In genomic region chr1:204990721-204991341, GRCh38 we compare ENCODE assay signal across 2 cellular contexts.
TF ChIP-seq lines count a peak whose summit lies in the region.

No MANE protein-coding gene starts in this region.

TF ChIP-seq in liver, 16 proteins besides CTCF, POLR2A, EP300 and RAD21:
- no peak for TF ChIP-seq NR2F2 (IDR thresholded peaks at IDR 0.05)
- TF ChIP-seq HNF4A (conservative IDR thresholded peaks at IDR 0.05), result peak; percentile 71 to 80
- TF ChIP-seq MAX (IDR thresholded peaks at IDR 0.05), result no peak
- TF ChIP-seq TAF1 (conservative IDR thresholded peaks at IDR 0.05), result no peak
- no peak for TF ChIP-seq JUND (IDR thresholded peaks at IDR 0.05)
- no peak for TF ChIP-seq REST (IDR thresholded peaks at IDR 0.05)
- no peak for TF ChIP-seq EGR1 (IDR thresholded peaks at IDR 0.05; ENCODE audit: low read depth in 2 of 2)
- TF ChIP-seq FOXA2 (IDR thresholded peaks at IDR 0.05), result no peak
- no peak for TF ChIP-seq GABPA (IDR thresholded peaks at IDR 0.05 in 1 of 2, conservative IDR thresholded peaks at IDR 0.05 in 1 of 2)
- TF ChIP-seq FOXA1 (IDR thresholded peaks at IDR 0.05), result no peak
- no peak for TF ChIP-seq ATF3 (IDR thresholded peaks at IDR 0.05)
- no peak for TF ChIP-seq HNF4G (IDR thresholded peaks at IDR 0.05)
- TF ChIP-seq SP1 (IDR thresholded peaks at IDR 0.05), result peak; percentile 86
- no peak for TF ChIP-seq YY1 (IDR thresholded peaks at IDR 0.05)
- TF ChIP-seq RXRA (IDR thresholded peaks at IDR 0.05), result peak; percentile 64 to 70
- TF ChIP-seq ZBTB33 (IDR thresholded peaks at IDR 0.05), result no peak
TF ChIP-seq in liver: peak in this region for 3.

TF ChIP-seq in HepG2, 621 proteins besides CTCF, POLR2A, EP300 and RAD21:
- TF ChIP-seq ZNF616 (CRISPR knock-in tag; IDR thresholded peaks at IDR 0.05; ENCODE audit: low read depth) (no peak), PTBP1 (IDR thresholded peaks at IDR 0.05; ENCODE audit: low read depth, low read length, poor library complexity, severe bottlenecking) (no peak), ZNF644 (CRISPR knock-in tag; IDR thresholded peaks at IDR 0.05; ENCODE audit: low read depth) (no peak), ZNF784 (CRISPR knock-in tag; IDR thresholded peaks at IDR 0.05; ENCODE audit: borderline replicate concordance) (no peak), ZNF136 (CRISPR knock-in tag; IDR thresholded peaks at IDR 0.05; ENCODE audit: low read depth) (no peak), TMF1 (CRISPR knock-in tag; IDR thresholded peaks at IDR 0.05; ENCODE audit: low read depth) (no peak), SRSF9 (IDR thresholded peaks at IDR 0.05; ENCODE audit: borderline replicate concordance, insufficient read depth, low read depth, low read length, poor library complexity, severe bottlenecking) (no peak), THAP7 (CRISPR knock-in tag; IDR thresholded peaks at IDR 0.05) (no peak), NCOR1 (IDR thresholded peaks at IDR 0.05; ENCODE audit: borderline replicate concordance, low read length) (no peak), NBN (conservative IDR thresholded peaks at IDR 0.05) (no peak), CENPT (CRISPR knock-in tag; IDR thresholded peaks at IDR 0.05; ENCODE audit: low read depth) (no peak), ZNF75D (CRISPR knock-in tag; IDR thresholded peaks at IDR 0.05; ENCODE audit: borderline replicate concordance) (no peak), BCL3 (CRISPR knock-in tag; IDR thresholded peaks at IDR 0.05) (no peak), SMARCE1 (IDR thresholded peaks at IDR 0.05; ENCODE audit: borderline replicate concordance) (no peak), ZUFSP (CRISPR knock-in tag; IDR thresholded peaks at IDR 0.05; ENCODE audit: borderline replicate concordance) (no peak), MAF1 (CRISPR knock-in tag; IDR thresholded peaks at IDR 0.05; ENCODE audit: borderline replicate concordance) (no peak), ZNF646 (CRISPR knock-in tag; IDR thresholded peaks at IDR 0.05) (no peak), ARID5B (CRISPR knock-in tag; IDR thresholded peaks at IDR 0.05) (no peak)
